17 cellular contexts compared by ENCODE assay signal in genomic region chr5:124399426-124399961, GRCh38.
"Had no signal": no experiment of that assay in that cellular context is flagged by ENCODE, and none has a peak within 500 bp of the region (broad histone marks: within the 10 kb centered on the region; RNA-seq: fewer than 3 reads in every experiment).

No MANE protein-coding gene starts in this region.

- H3K4me3 ChIP-seq: adrenal gland, ascending aorta, esophagus muscularis mucosa, lung, sigmoid colon, transverse colon had no signal

- FAIRE-seq: kidney, urothelium cell line had no signal

- DNase-seq: activated T-cell treated with anti-CD3 and anti-CD28 coated beads, Interleukin-2, amount 50 U/mL, for 1 hour; adrenal gland; effector memory CD4-positive, alpha-beta T cell; kidney; naive thymus-derived CD8-positive, alpha-beta T cell; retina; sigmoid colon; stimulated activated CD4-positive, alpha-beta T cell treated with anti-CD3 and anti-CD28 coated beads, Interleukin-2, amount 100 ng/mL, for 48 hours; stimulated activated CD8-positive, alpha-beta memory T cell treated with anti-CD3 and anti-CD28 coated beads, Interleukin-4, amount 100 ng/mL, for 48 hours; stimulated activated naive B cell treated with anti-CD40 and anti-IgM and Interleukin-4, amounts not matched to agents 10 μg/mL and 1 μg/mL and 100 μg/mL, for 72 hours; T-helper 1 cell; T-helper 9 cell; transverse colon had no signal
